In the genomic region with DNA sequence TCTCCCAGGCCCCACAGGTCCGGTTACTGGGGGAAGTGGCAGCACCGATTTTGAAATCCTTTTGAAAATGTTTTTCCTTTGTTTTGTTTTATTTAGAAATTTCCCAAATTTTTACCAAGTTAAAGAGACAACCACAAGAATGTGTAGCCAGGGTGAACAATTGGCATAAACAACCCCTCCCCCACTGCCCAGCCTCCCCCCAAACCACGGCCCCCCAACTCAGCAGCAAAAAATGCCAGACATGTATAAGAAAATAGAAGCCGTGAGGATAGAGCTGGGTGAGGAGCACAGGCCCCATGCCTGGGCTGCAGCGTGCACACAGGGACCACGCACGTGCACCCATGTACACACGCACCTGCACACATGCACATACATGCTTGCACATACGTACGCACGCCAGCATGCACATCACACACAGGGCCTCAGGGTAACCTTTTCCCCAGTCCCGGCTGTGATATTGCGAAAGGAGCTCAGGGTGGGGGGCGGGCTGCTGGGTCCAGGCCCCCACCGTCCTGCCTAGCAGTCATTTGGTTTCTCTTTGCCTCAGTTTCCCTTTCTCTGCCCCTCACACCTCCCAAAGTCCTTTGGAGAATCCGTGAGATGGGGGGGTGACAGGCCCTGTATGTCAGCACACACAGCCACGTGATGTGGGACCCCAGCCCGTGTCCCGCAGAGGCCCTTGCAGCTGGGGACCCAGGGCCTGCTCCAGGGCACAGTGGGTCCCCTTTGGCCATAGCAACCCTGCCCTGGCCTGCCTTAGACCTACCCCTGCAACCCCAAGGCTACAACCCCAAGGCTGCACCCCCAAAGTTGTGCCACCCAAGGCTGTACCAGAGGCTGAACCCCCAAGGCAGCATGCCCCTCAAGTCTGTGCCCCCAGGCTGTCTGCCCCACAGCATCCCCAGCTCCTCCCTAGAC, we compare ENCODE assay signal across 15 cellular contexts. TPM values are rescaled to one million over a fixed set of nuclear protein-coding genes. Genes with fewer than 3 reads are reported as not detected.
DNase-seq lines count a peak whose midpoint lies in the region; ATAC-seq, FAIRE-seq and TF ChIP-seq lines count a peak whose summit lies in the region.
"Had no signal": no experiment of that assay in that cellular context is flagged by ENCODE, and none has a peak within 500 bp of the region (broad histone marks: within the 10 kb centered on the region; RNA-seq: fewer than 3 reads in every experiment).

No MANE protein-coding gene starts in this region.

- H3K79me2 ChIP-seq in astrocyte (ENCODE audit: insufficient read depth, low read length) (no peaks in the 10 kb centered on the region), hepatocyte (no peaks in the 10 kb centered on the region)

- H3K9me3 ChIP-seq in astrocyte (ENCODE audit: insufficient read depth, low read depth, low read length), result peaks cover 7% of the 10 kb centered on the region
- H3K9me3 ChIP-seq in hepatocyte (ENCODE audit: low read depth), result no peaks in the 10 kb centered on the region
- no peaks in the 10 kb centered on the region for H3K9me3 ChIP-seq in suprapubic skin

- no peak for ATAC-seq in activated CD4-positive, CD25-positive, alpha-beta regulatory T cell treated with anti-CD3 and anti-CD28 coated beads, Interleukin-2, amount 50 U/mL, for 24 hours

- peaks cover 17% of the 10 kb centered on the region for H3K27me3 Mint-ChIP-seq in astrocyte (ENCODE audit: low read depth, unreplicated experiment)

- H3K4me1 Mint-ChIP-seq in astrocyte (ENCODE audit: low read depth, unreplicated experiment), result peaks cover 15% of the 10 kb centered on the region

- WGBS in hepatocyte (ENCODE audit: low lambda C conversion rate, missing lambda C conversion rate), result 93% methylated on average over 19 of the region's 19 CpGs
- WGBS in suprapubic skin, result 91% methylated on average over 18 of the region's 19 CpGs

- peaks cover 43% of the 10 kb centered on the region for H3K4me1 ChIP-seq in astrocyte (ENCODE audit: insufficient read depth, low read length)
- H3K4me1 ChIP-seq in hepatocyte (ENCODE audit: insufficient read depth), result peaks cover 25% of the 10 kb centered on the region
- peaks cover 72% of the 10 kb centered on the region for H3K4me1 ChIP-seq in suprapubic skin

- H3K27ac ChIP-seq in astrocyte (ENCODE audit: low read depth, low read length) (peak overlapping the region; percentile 74), hepatocyte (peak overlapping the region; percentile 92), suprapubic skin (no peak overlapping the region)
- H3K27ac ChIP-seq: 22Rv1 had no signal

- H3K9me2 ChIP-seq in hepatocyte (replicated peaks; ENCODE audit: insufficient read depth), result no peaks in the 10 kb centered on the region

- H3K4me2 ChIP-seq in astrocyte (ENCODE audit: low read length) (peak overlapping the region; percentile 72), hepatocyte (no peak overlapping the region)

- no peak for FAIRE-seq in astrocyte (lab: Jason Lieb, UNC)
- FAIRE-seq: GM18507 had no signal

- H4K20me1 ChIP-seq in astrocyte (ENCODE audit: insufficient read depth, low read length), result no peaks in the 10 kb centered on the region
- H4K20me1 ChIP-seq in hepatocyte (ENCODE audit: insufficient read depth, poor library complexity, severe bottlenecking), result no peaks in the 10 kb centered on the region

- peak overlapping the region; percentile 72 for H3K9ac ChIP-seq in astrocyte (ENCODE audit: low read length)

- H3K9me3 Mint-ChIP-seq in astrocyte (ENCODE audit: unreplicated experiment), result peaks cover 6% of the 10 kb centered on the region

- TF ChIP-seq EP300 in suprapubic skin (IDR thresholded peaks at IDR 0.05), result no peak

- H3K36me3 Mint-ChIP-seq in astrocyte (ENCODE audit: low read depth, unreplicated experiment), result peaks cover 2% of the 10 kb centered on the region
- H3K36me3 Mint-ChIP-seq: activated naive CD8-positive, alpha-beta T cell had no signal

- no peak overlapping the region for H3K4me3 Mint-ChIP-seq in astrocyte (ENCODE audit: unreplicated experiment)
- H3K4me3 Mint-ChIP-seq: activated naive CD8-positive, alpha-beta T cell had no signal

- peak; percentile 28 for DNase-seq in activated CD4-positive, CD25-positive, alpha-beta regulatory T cell treated with anti-CD3 and anti-CD28 coated beads, Interleukin-2, amount 50 U/mL, for 72 hours
- DNase-seq in astrocyte (ENCODE audit: low read depth), result peak; percentile 59
- DNase-seq in hepatocyte (ENCODE audit: low spot score), result no peak
- peak; percentile 54 to 68 for DNase-seq in suprapubic skin (ENCODE audit: low spot score in 2 of 2)
- DNase-seq in NCI-H1417 (lab: John Stamatoyannopoulos, UW), result no peak
- DNase-seq in OCI-M1 (lab: John Stamatoyannopoulos, UW), result no peak
- DNase-seq in cerebellar cortex (ENCODE audit: low spot score), result no peak
- DNase-seq: activated CD4-positive, alpha-beta T cell treated with anti-CD3 and anti-CD28 coated beads, Interleukin-2, amount 50 U/mL, for 4 hours; DND-41; effector CD4-positive, alpha-beta T cell; NCI-H748 treated with DMSO at 0.1 percent for 48 hours had no signal

- H3K27ac Mint-ChIP-seq in astrocyte (ENCODE audit: unreplicated experiment), result peak overlapping the region; percentile 69
- H3K27ac Mint-ChIP-seq: activated naive CD8-positive, alpha-beta T cell had no signal

- no peaks in the 10 kb centered on the region for H3K36me3 ChIP-seq in astrocyte (ENCODE audit: insufficient read depth, low read length)
- no peaks in the 10 kb centered on the region for H3K36me3 ChIP-seq in hepatocyte (replicated peaks; ENCODE audit: insufficient read depth, low read depth)
- H3K36me3 ChIP-seq in suprapubic skin, result no peaks in the 10 kb centered on the region

- H3K4me3 ChIP-seq in astrocyte (ENCODE audit: insufficient read depth, low read depth, low read length), result no peak overlapping the region
- no peak overlapping the region for H3K4me3 ChIP-seq in hepatocyte
- no peak overlapping the region for H3K4me3 ChIP-seq in suprapubic skin

- peak overlapping the region; percentile 71 for H2AFZ ChIP-seq in astrocyte (ENCODE audit: low read depth, low read length)
- H2AFZ ChIP-seq in hepatocyte, result no peak overlapping the region

- H3K27me3 ChIP-seq in astrocyte (ENCODE audit: insufficient read depth, low read length), result no peaks in the 10 kb centered on the region
- no peaks in the 10 kb centered on the region for H3K27me3 ChIP-seq in hepatocyte
- H3K27me3 ChIP-seq in suprapubic skin, result peaks cover 46% of the 10 kb centered on the region

- no peak for TF ChIP-seq POLR2A in suprapubic skin (IDR thresholded peaks at IDR 0.05)

- TF ChIP-seq CTCF in astrocyte (IDR thresholded peaks at IDR 0.05; ENCODE audit: insufficient read depth, low read depth, low read length) (no peak), hepatocyte (IDR thresholded peaks at IDR 0.05; ENCODE audit: poor library complexity) (no peak), suprapubic skin (IDR thresholded peaks at IDR 0.05) (no peak)

RNA-seq across cellular contexts. Expression of a gene that starts 42.9 kb away (rescaled TPM):
- total RNA-seq in astrocyte (188 and 209 TPM in 2 replicates), hepatocyte (1,323 and 1,507 TPM in 2 replicates), suprapubic skin (1 to 10 TPM; 3.2 to 9.7 (median 5.6) TPM)
- polyA plus RNA-seq in hepatocyte, result 2,911 and 3,175 TPM in 2 replicates

Comparison
In these comparisons a context has a peak if more than half of its experiments do, and no peak if none do; other contexts are left out.
1. DNase-seq: peak in activated CD4-positive, CD25-positive, alpha-beta regulatory T cell treated with anti-CD3 and anti-CD28 coated beads, Interleukin-2, amount 50 U/mL, for 72 hours (single experiment), astrocyte (single experiment) and suprapubic skin (2 of 2); none in hepatocyte (single experiment), NCI-H1417 (0 of 3), OCI-M1 (single experiment) and cerebellar cortex (single experiment).
2. RNA of a gene that starts 42.9 kb away (total RNA-seq): 1,323 to 1,507 TPM in hepatocyte and 188 to 209 TPM in astrocyte; 3.2 to 9.7 TPM in suprapubic skin; every median in the first group is over 10 times any median in the second.